23 cellular contexts compared by ENCODE assay signal in the genomic region with DNA sequence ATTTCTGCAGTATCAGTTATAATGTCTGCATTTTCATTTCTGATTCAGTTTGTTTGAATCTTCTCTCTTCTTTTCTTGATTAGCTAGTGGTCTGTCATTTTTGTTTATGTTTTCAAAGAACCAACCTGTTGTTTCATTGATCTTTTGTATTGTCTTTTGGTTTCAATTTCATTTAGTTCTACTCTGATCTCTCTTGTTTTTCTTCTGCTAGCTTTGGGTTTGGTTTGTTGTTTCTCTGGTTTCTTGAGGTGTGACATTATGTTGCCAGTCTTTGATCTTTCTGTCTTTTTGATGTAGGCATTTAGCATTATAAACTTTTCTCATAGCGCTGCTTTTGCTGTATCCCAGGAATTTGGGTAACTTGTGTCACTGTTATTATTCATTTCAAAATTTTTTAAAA.
DNase-seq lines count a peak whose midpoint lies in the region; ATAC-seq and TF ChIP-seq lines count a peak whose summit lies in the region.
"Had no signal": no experiment of that assay in that cellular context is flagged by ENCODE, and none has a peak within 500 bp of the region (broad histone marks: within the 10 kb centered on the region; RNA-seq: fewer than 3 reads in every experiment).

No MANE protein-coding gene starts in this region.

- H3K27me3 ChIP-seq in KMS-11 (ENCODE audit: insufficient read depth, low read depth): no peaks in the 10 kb centered on the region
- H3K27me3 ChIP-seq in WERI-Rb-1 (ENCODE audit: insufficient read depth, low read depth, severe bottlenecking): no peaks in the 10 kb centered on the region
- H3K27me3 ChIP-seq: adrenal gland, foreskin keratinocyte, SJSA1, uterus had no signal

- peaks cover 16 to 26% of the 10 kb centered on the region in 2 donors for H3K36me3 Mint-ChIP-seq in activated T-cell treated with anti-CD3 and anti-CD28 coated beads, Interleukin-2, amount 50 U/mL, for 72 hours (ENCODE audit: insufficient read depth in 2 of 2)
- peaks cover 23% of the 10 kb centered on the region for H3K36me3 Mint-ChIP-seq in activated T-helper 2 cell treated with anti-CD3 and anti-CD28 coated beads, Interferon-gamma antibody, Interleukin-2, Interleukin-4, amounts not matched to agents 10 μg/mL and 5 μg/mL and 100 μg/mL, durations not matched to agents 14 hours and 24 hours and 36 hours (ENCODE audit: low read depth)
- H3K36me3 Mint-ChIP-seq in natural killer cell: peaks cover 5% of the 10 kb centered on the region

- H3K4me3 ChIP-seq in KMS-11 (IDR thresholded peaks at IDR 0.05; ENCODE audit: insufficient read depth, low read depth, low read length): no peak overlapping the region
- H3K4me3 ChIP-seq in WERI-Rb-1 (ENCODE audit: low read depth, low read length): no peak overlapping the region
- H3K4me3 ChIP-seq: adrenal gland, coronary artery, SJSA1, thoracic aorta, uterus had no signal

- H4K20me1 ChIP-seq in KMS-11 (ENCODE audit: insufficient read depth): no peaks in the 10 kb centered on the region

- intact Hi-C loops in activated T-helper 2 cell treated with anti-CD3 and anti-CD28 coated beads, Interferon-gamma antibody, Interleukin-2, Interleukin-4, amounts not matched to agents 10 μg/mL and 5 μg/mL and 100 μg/mL, durations not matched to agents 14 hours and 24 hours and 36 hours (cut with micrococcal nuclease): no loop called here
- intact Hi-C loops in natural killer cell (cut with micrococcal nuclease): no loop called here

- no peaks in the 10 kb centered on the region for H3K9me3 ChIP-seq in WERI-Rb-1 (ENCODE audit: severe bottlenecking)
- H3K9me3 ChIP-seq: adrenal gland, SJSA1, thoracic aorta, uterus had no signal

- no peaks in the 10 kb centered on the region for H3K27me3 Mint-ChIP-seq in activated T-cell treated with anti-CD3 and anti-CD28 coated beads, Interleukin-2, amount 50 U/mL, for 72 hours (ENCODE audit: low read depth)
- H3K27me3 Mint-ChIP-seq in activated T-helper 2 cell treated with anti-CD3 and anti-CD28 coated beads, Interferon-gamma antibody, Interleukin-2, Interleukin-4, amounts not matched to agents 10 μg/mL and 5 μg/mL and 100 μg/mL, durations not matched to agents 14 hours and 24 hours and 36 hours (ENCODE audit: low read depth): no peaks in the 10 kb centered on the region
- no peaks in the 10 kb centered on the region for H3K27me3 Mint-ChIP-seq in natural killer cell (ENCODE audit: low read depth in 2 of 2)

- peaks cover 76% of the 10 kb centered on the region for H3K4me1 Mint-ChIP-seq in activated T-cell treated with anti-CD3 and anti-CD28 coated beads, Interleukin-2, amount 50 U/mL, for 72 hours (ENCODE audit: low read depth)
- peaks cover 31% of the 10 kb centered on the region for H3K4me1 Mint-ChIP-seq in activated T-helper 2 cell treated with anti-CD3 and anti-CD28 coated beads, Interferon-gamma antibody, Interleukin-2, Interleukin-4, amounts not matched to agents 10 μg/mL and 5 μg/mL and 100 μg/mL, durations not matched to agents 14 hours and 24 hours and 36 hours (ENCODE audit: low read depth)
- H3K4me1 Mint-ChIP-seq in natural killer cell: peaks cover 46 to 79% of the 10 kb centered on the region in 2 donors

- H3K36me3 ChIP-seq in KMS-11 (ENCODE audit: insufficient read depth): no peaks in the 10 kb centered on the region
- no peaks in the 10 kb centered on the region for H3K36me3 ChIP-seq in WERI-Rb-1
- H3K36me3 ChIP-seq: adrenal gland, SJSA1, thoracic aorta, uterus had no signal

- peaks cover 14% of the 10 kb centered on the region for H3K4me1 ChIP-seq in KMS-11 (ENCODE audit: low read depth, poor library complexity, severe bottlenecking)
- H3K4me1 ChIP-seq: adrenal gland, foreskin keratinocyte, uterus had no signal

- H2AFZ ChIP-seq in KMS-11 (ENCODE audit: low read depth): no peak overlapping the region

- H3K9ac ChIP-seq in KMS-11: no peak overlapping the region

- no peak for TF ChIP-seq CTCF in KMS-11 (conservative IDR thresholded peaks at IDR 0.05; ENCODE audit: low read depth, low read length)
- TF ChIP-seq CTCF in natural killer cell (IDR thresholded peaks at IDR 0.05): no peak
- TF ChIP-seq CTCF in WERI-Rb-1 (IDR thresholded peaks at IDR 0.05; ENCODE audit: low read depth, low read length): no peak

- H3K27ac ChIP-seq in KMS-11 (no peak overlapping the region), WERI-Rb-1 (no peak overlapping the region)
- H3K27ac ChIP-seq: adrenal gland, coronary artery, foreskin keratinocyte, SJSA1, thoracic aorta, uterus had no signal

- peak overlapping the region; percentile 5 to 64 for H3K4me3 Mint-ChIP-seq in activated T-cell treated with anti-CD3 and anti-CD28 coated beads, Interleukin-2, amount 50 U/mL, for 72 hours
- H3K4me3 Mint-ChIP-seq in activated T-helper 2 cell treated with anti-CD3 and anti-CD28 coated beads, Interferon-gamma antibody, Interleukin-2, Interleukin-4, amounts not matched to agents 10 μg/mL and 5 μg/mL and 100 μg/mL, durations not matched to agents 14 hours and 24 hours and 36 hours (ENCODE audit: low read depth): peak overlapping the region; percentile 56
- H3K4me3 Mint-ChIP-seq in natural killer cell: peak overlapping the region; percentile 55

- H3K9me3 Mint-ChIP-seq in activated T-cell treated with anti-CD3 and anti-CD28 coated beads, Interleukin-2, amount 50 U/mL, for 72 hours: peaks cover 8 to 12% of the 10 kb centered on the region in 2 donors
- peaks cover 13% of the 10 kb centered on the region for H3K9me3 Mint-ChIP-seq in activated T-helper 2 cell treated with anti-CD3 and anti-CD28 coated beads, Interferon-gamma antibody, Interleukin-2, Interleukin-4, amounts not matched to agents 10 μg/mL and 5 μg/mL and 100 μg/mL, durations not matched to agents 14 hours and 24 hours and 36 hours
- H3K9me3 Mint-ChIP-seq in natural killer cell: peaks cover 2 to 3% of the 10 kb centered on the region in 2 donors

- peak; percentile 23 to 29 for ATAC-seq in activated T-cell treated with anti-CD3 and anti-CD28 coated beads, Interleukin-2, amount 50 U/mL, for 72 hours (replicated peaks in 1 of 2)
- peak in 1 of 3 donors; percentile 47 for ATAC-seq in natural killer cell
- ATAC-seq in HG03280 (IDR thresholded peaks at IDR 0.05; ENCODE audit: unreplicated experiment): no peak
- ATAC-seq: esophagus mucosa, foreskin keratinocyte, HCT116 had no signal

- H3K79me2 ChIP-seq in KMS-11 (ENCODE audit: insufficient read depth, low read depth): 0 out of 2 replicates have a peak, but pooled peaks cover 8% of the 10 kb centered on the region

- H3K27ac Mint-ChIP-seq in activated T-cell treated with anti-CD3 and anti-CD28 coated beads, Interleukin-2, amount 50 U/mL, for 72 hours: peak overlapping the region; percentile 69
- peak overlapping the region; percentile 68 for H3K27ac Mint-ChIP-seq in activated T-helper 2 cell treated with anti-CD3 and anti-CD28 coated beads, Interferon-gamma antibody, Interleukin-2, Interleukin-4, amounts not matched to agents 10 μg/mL and 5 μg/mL and 100 μg/mL, durations not matched to agents 14 hours and 24 hours and 36 hours
- H3K27ac Mint-ChIP-seq in natural killer cell: peak overlapping the region; percentile 64 to 70

- DNase-seq in activated T-cell treated with anti-CD3 and anti-CD28 coated beads, Interleukin-2, amount 50 U/mL, for 72 hours: no peak
- DNase-seq in activated T-cell treated with anti-CD3 and anti-CD28 coated beads, Interleukin-2, amount 50 U/mL, for 48 hours: no peak
- no peak for DNase-seq in activated T-helper 2 cell treated with anti-CD3 and anti-CD28 coated beads, Interferon-gamma antibody, Interleukin-2, Interleukin-4, amounts not matched to agents 10 μg/mL and 5 μg/mL and 100 μg/mL, durations not matched to agents 14 hours and 24 hours and 36 hours (ENCODE audit: low spot score)
- no peak for DNase-seq in natural killer cell
- no peak for DNase-seq in WERI-Rb-1
- DNase-seq in stimulated activated CD8-positive, alpha-beta memory T cell treated with anti-CD3 and anti-CD28 coated beads, Interleukin-4, amount 100 ng/mL, for 48 hours: no peak
- DNase-seq: activated CD4-positive, alpha-beta T cell treated with anti-CD3 and anti-CD28 coated beads, Interleukin-2, amount 50 U/mL, for 1 hour; adrenal gland; Calu3; foreskin keratinocyte; mesendoderm; NCI-H1092; NCI-H187 treated with DMSO at 0.1 percent for 48 hours; NCI-H526 treated with DMSO at 0.1 percent for 48 hours; occipital lobe; uterus had no signal

- peak overlapping the region; percentile 42; the same call in 1 of the 2 replicates for H3K4me2 ChIP-seq in KMS-11
